In the genomic region with DNA sequence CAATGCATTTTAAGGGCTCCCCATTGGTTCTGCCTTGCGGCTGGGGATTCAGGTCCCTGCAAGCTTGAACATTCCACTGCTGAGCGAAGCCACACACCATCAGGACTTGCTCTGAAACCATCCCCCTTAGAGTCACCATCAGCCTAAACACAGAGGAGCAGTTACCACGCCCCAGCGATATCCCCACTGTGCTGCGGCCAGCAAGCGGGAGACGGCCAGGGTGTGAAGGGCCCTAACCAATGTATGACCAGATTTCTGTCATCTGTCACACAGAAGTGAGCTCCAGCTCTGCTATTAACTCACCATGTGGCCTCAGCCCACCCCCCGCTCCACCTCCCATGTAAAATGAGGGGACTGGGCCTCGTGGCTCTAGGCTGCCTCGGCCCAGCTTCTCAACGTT, we compare ENCODE assay signal across 8 cellular contexts. TPM values are rescaled to one million over a fixed set of nuclear protein-coding genes. Genes with fewer than 3 reads are reported as not detected.
DNase-seq lines count a peak whose midpoint lies in the region; ATAC-seq and TF ChIP-seq lines count a peak whose summit lies in the region.
"Had no signal": no experiment of that assay in that cellular context is flagged by ENCODE, and none has a peak within 500 bp of the region (broad histone marks: within the 10 kb centered on the region; RNA-seq: fewer than 3 reads in every experiment).

No MANE protein-coding gene starts in this region.

- no peak for TF ChIP-seq RAD21 in neural cell (conservative IDR thresholded peaks at IDR 0.05)

- H3K79me2 ChIP-seq in neural cell (replicated peaks; ENCODE audit: insufficient read depth, low read length): peaks cover 40% of the 10 kb centered on the region

- H3K9ac ChIP-seq in neural cell (ENCODE audit: low read length): peak overlapping the region; percentile 12

- whole genome bisulfite sequencing in testis, 2 donors: 93 to 94% methylated on average over 9 to 11 of the region's 11 CpGs

- intact Hi-C loops in uterus (cut with DNase I; ENCODE audit: low total_unique reads): no loop called here
- intact Hi-C loops in testis (cut with DNase I; ENCODE audit: low total_unique reads): no loop called here

- TF ChIP-seq EP300 in neural cell (conservative IDR thresholded peaks at IDR 0.05; ENCODE audit: poor library complexity, severe bottlenecking): no peak

- H3K9me3 ChIP-seq in neural cell (ENCODE audit: low read length) (no peaks in the 10 kb centered on the region), uterus (no peaks in the 10 kb centered on the region), testis (no peaks in the 10 kb centered on the region)

- no peak for TF ChIP-seq POLR2A in uterus (IDR thresholded peaks at IDR 0.05)
- TF ChIP-seq POLR2A in testis (IDR thresholded peaks at IDR 0.05): no peak

- DNase-seq in NCI-H524 treated with DMSO at 0.1 percent for 48 hours (lab: John Stamatoyannopoulos, UW) (peak; percentile 78), caudate nucleus (lab: John Stamatoyannopoulos, UW) (no peak), hypothalamus (lab: John Stamatoyannopoulos, UW) (no peak), uterus (no peak), testis (no peak)
- DNase-seq: NCI-H1930 had no signal

- H3K4me1 ChIP-seq in uterus (no peaks in the 10 kb centered on the region), testis (peaks cover 3% of the 10 kb centered on the region)

- no peaks in the 10 kb centered on the region for H4K20me1 ChIP-seq in neural cell (ENCODE audit: insufficient read depth)

- H3K27ac ChIP-seq in caudate nucleus (ENCODE audit: low read depth, low read length) (peak overlapping the region; percentile 19), neural cell (ENCODE audit: low read length) (peak overlapping the region; percentile 32), uterus (no peak overlapping the region), testis (no peak overlapping the region)

- TF ChIP-seq CTCF in neural cell (IDR thresholded peaks at IDR 0.05; ENCODE audit: poor library complexity, severe bottlenecking) (no peak), uterus (IDR thresholded peaks at IDR 0.05) (no peak), testis (IDR thresholded peaks at IDR 0.05) (no peak)

- no peaks in the 10 kb centered on the region for H3K27me3 ChIP-seq in neural cell (ENCODE audit: insufficient read depth, low read depth, low read length)
- H3K27me3 ChIP-seq in uterus: no peaks in the 10 kb centered on the region
- no peaks in the 10 kb centered on the region for H3K27me3 ChIP-seq in testis

- no peak overlapping the region for H3K4me2 ChIP-seq in neural cell (ENCODE audit: low read length)

- no peaks in the 10 kb centered on the region for H3K9me2 ChIP-seq in neural cell (ENCODE audit: insufficient read depth, low read length)

- no peaks in the 10 kb centered on the region for H3F3A ChIP-seq in neural cell (ENCODE audit: insufficient read depth, low read length, poor library complexity, severe bottlenecking)

- no peak overlapping the region for H2AFZ ChIP-seq in neural cell (ENCODE audit: low read depth, low read length)

- no peaks in the 10 kb centered on the region for H3K36me3 ChIP-seq in neural cell (ENCODE audit: insufficient read depth, low read length)
- H3K36me3 ChIP-seq in uterus: no peaks in the 10 kb centered on the region
- no peaks in the 10 kb centered on the region for H3K36me3 ChIP-seq in testis (ENCODE audit: low read depth, missing control alignments)

- H3K4me3 ChIP-seq in neural cell (ENCODE audit: low read length) (peak overlapping the region; percentile 13), uterus (no peak overlapping the region), testis (no peak overlapping the region)

- ATAC-seq in GM18498 (IDR thresholded peaks at IDR 0.05; ENCODE audit: unreplicated experiment): peak; percentile 6

TF ChIP-seq in neural cell, 6 proteins besides CTCF, POLR2A, EP300 and RAD21:
- no peak for TF ChIP-seq SMC3 (conservative IDR thresholded peaks at IDR 0.05; ENCODE audit: poor library complexity)
- no peak for TF ChIP-seq POLR2AphosphoS5 (IDR thresholded peaks at IDR 0.05)
- TF ChIP-seq MXI1 (conservative IDR thresholded peaks at IDR 0.05; ENCODE audit: poor library complexity, severe bottlenecking): no peak
- TF ChIP-seq TAF1 (IDR thresholded peaks at IDR 0.05; ENCODE audit: low read depth): no peak
- TF ChIP-seq, protein P1, sequence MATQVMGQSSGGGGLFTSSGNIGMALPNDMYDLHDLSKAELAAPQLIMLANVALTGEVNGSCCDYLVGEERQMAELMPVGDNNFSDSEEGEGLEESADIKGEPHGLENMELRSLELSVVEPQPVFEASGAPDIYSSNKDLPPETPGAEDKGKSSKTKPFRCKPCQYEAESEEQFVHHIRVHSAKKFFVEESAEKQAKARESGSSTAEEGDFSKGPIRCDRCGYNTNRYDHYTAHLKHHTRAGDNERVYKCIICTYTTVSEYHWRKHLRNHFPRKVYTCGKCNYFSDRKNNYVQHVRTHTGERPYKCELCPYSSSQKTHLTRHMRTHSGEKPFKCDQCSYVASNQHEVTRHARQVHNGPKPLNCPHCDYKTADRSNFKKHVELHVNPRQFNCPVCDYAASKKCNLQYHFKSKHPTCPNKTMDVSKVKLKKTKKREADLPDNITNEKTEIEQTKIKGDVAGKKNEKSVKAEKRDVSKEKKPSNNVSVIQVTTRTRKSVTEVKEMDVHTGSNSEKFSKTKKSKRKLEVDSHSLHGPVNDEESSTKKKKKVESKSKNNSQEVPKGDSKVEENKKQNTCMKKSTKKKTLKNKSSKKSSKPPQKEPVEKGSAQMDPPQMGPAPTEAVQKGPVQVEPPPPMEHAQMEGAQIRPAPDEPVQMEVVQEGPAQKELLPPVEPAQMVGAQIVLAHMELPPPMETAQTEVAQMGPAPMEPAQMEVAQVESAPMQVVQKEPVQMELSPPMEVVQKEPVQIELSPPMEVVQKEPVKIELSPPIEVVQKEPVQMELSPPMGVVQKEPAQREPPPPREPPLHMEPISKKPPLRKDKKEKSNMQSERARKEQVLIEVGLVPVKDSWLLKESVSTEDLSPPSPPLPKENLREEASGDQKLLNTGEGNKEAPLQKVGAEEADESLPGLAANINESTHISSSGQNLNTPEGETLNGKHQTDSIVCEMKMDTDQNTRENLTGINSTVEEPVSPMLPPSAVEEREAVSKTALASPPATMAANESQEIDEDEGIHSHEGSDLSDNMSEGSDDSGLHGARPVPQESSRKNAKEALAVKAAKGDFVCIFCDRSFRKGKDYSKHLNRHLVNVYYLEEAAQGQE (IDR thresholded peaks at IDR 0.05; ENCODE audit: borderline replicate concordance): no peak
- TF ChIP-seq EZH2 (IDR thresholded peaks at IDR 0.05; ENCODE audit: borderline replicate concordance, insufficient read depth, low read length, poor library complexity, severe bottlenecking): no peak
TF ChIP-seq in neural cell: peak in this region for 0.

RNA-seq across cellular contexts. Expression of a gene that starts 29.6 kb away (rescaled TPM):
- 20.1 and 33.8 TPM in 2 replicates for polyA plus RNA-seq in neural cell
- polyA minus RNA-seq in neural cell: 67.4 and 72.3 TPM in 2 replicates
- 10 to 100 TPM in 2 of 4 donors, 1 to 10 TPM in 2; 3.2 to 32.7 (median 11.0) TPM for total RNA-seq in uterus
- 10 to 100 TPM; 47.4 to 51.3 TPM for total RNA-seq in testis
- polyA plus RNA-seq in testis (ENCODE audit: insufficient read depth, low read depth, low replicate concordance): 36.5 TPM

Comparison
In these comparisons a context has a peak if more than half of its experiments do, and no peak if none do; other contexts are left out.
1. H3K27ac ChIP-seq: peak in caudate nucleus (single experiment) and neural cell (single experiment); none in uterus (0 of 2) and testis (0 of 2).